In the genomic region with DNA sequence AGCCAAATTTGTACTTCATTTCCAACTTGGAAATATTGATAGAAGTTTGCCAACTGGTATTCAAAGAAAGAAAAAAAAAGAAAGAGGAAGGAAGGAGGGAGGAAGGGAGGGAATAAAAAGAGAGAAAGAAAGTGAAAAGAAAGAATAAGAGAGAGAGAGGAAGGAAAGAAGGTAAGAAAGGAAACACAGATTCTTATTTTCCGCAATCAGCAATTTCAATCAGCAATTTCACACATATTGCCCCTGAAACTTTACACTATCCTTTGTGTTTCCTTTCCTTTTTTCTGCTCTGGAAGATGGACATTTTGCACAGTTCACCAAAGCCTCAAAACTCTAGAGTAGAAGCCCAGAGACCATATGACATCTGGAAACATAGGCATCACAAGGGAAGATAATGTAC, we compare ENCODE assay signal across 25 cellular contexts.
"Had no signal": no experiment of that assay in that cellular context is flagged by ENCODE, and none has a peak within 500 bp of the region (broad histone marks: within the 10 kb centered on the region; RNA-seq: fewer than 3 reads in every experiment).

No MANE protein-coding gene starts in this region.

- H3K27ac ChIP-seq: coronary artery, dorsolateral prefrontal cortex, epithelial cell of prostate, esophagus squamous epithelium, gastrocnemius medialis, left lung, lower lobe of right lung had no signal

- H3K27me3 ChIP-seq: dorsolateral prefrontal cortex, esophagus squamous epithelium, gastrocnemius medialis, heart right ventricle, left lung had no signal

- H3K9me3 Mint-ChIP-seq: mesothelial cell of epicardium had no signal

- H3K4me3 Mint-ChIP-seq: mesothelial cell of epicardium had no signal

- H3K36me3 ChIP-seq: esophagus squamous epithelium, gastrocnemius medialis, heart right ventricle, left lung, lower lobe of right lung had no signal

- H3K4me1 ChIP-seq: esophagus squamous epithelium, gastrocnemius medialis, heart right ventricle, left lung, lower lobe of right lung had no signal

- H3K4me1 Mint-ChIP-seq: mesothelial cell of epicardium had no signal

- H3K9me3 ChIP-seq: gastrocnemius medialis, heart right ventricle, left lung, lower lobe of right lung, mucosa of descending colon had no signal

- H3K4me3 ChIP-seq: coronary artery, dorsolateral prefrontal cortex, esophagus squamous epithelium, gastrocnemius medialis, heart right ventricle, left lung, lower lobe of right lung, mucosa of descending colon had no signal

- H3K27ac Mint-ChIP-seq: mesothelial cell of epicardium had no signal

- DNase-seq: dermis blood vessel endothelial cell; dorsolateral prefrontal cortex; effector CD4-positive, alpha-beta T cell; effector memory CD4-positive, alpha-beta T cell; erythroblast; esophagus squamous epithelium; foreskin fibroblast; gastrocnemius medialis; glutamatergic neuron; head of caudate nucleus; hippocampal formation; left cardiac atrium; left lung; left ventricle myocardium superior; lower lobe of right lung; mesenchymal stem cell; mucosa of descending colon had no signal

- FAIRE-seq: colon, islet of Langerhans, keratinocyte had no signal

- ATAC-seq: esophagus mucosa, gastrocnemius medialis, left cardiac atrium, left lung, left ventricle myocardium superior, lower lobe of right lung, mucosa of descending colon had no signal

- H3K36me3 Mint-ChIP-seq: mesothelial cell of epicardium had no signal
